ENCODE assay signal across 8 cellular contexts in the genomic region with DNA sequence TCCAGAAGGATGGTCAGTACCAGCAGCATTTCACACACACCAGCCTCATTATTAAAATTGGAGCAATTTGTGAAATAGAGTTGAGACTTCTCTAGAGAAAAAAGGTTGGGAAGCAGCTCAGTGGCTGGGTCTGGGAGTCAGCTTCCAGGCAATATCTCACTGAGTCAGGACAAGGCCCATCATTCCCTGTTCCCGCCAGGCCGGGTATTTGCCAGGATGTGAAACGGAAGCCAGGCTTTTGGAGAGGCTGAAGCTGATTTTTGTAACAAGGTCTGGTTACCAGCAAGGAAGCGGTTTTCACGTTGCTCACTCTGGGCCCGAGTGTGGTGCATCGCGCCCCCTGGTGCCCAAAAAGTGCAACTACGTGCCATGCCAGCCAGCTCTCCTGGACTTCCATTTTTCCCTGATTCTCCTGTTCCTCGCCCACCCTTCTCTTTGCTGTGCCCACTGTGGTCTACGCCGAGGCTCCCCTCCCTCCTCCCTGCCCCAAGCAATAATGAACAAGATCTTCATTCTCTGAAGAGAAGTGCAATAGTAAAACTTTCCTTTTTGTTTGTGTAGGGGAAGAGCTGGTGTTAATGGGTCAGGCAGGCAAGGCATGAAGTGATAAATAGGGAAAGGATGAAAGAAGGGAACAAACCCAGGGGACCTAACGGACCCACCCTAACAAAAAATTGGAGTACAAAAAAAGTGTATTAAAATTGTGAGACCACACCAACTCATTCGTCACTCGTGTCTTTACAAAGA.
A peak's percentile ranks its signal among the peaks of the same experiment; 100 is the strongest.
DNase-seq lines count a peak whose midpoint lies in the region; ATAC-seq and TF ChIP-seq lines count a peak whose summit lies in the region.

No MANE protein-coding gene starts in this region.

- H3K27me3 Mint-ChIP-seq in endothelial cell (ENCODE audit: unreplicated experiment): peaks cover 5% of the 10 kb centered on the region

- H3K36me3 ChIP-seq in mucosa of descending colon (ENCODE audit: low read depth): no peaks in the 10 kb centered on the region

- intact Hi-C loops in mucosa of descending colon (cut with DNase I, micrococcal nuclease): loop anchor here (5.0 kb wide), 1 partner anchor 307 kb away; no protein-coding TSS in a partner anchor

- in situ Hi-C loops in ACHN (cut with HindIII; ENCODE audit: low pct_ligation_motif_present, low pct_unique_long_range_greater_than_20kb, low sequenced_read_pairs): no loop called here

- TF ChIP-seq CTCF in endothelial cell (IDR thresholded peaks at IDR 0.05; ENCODE audit: unreplicated experiment) (peak; percentile 99), mucosa of descending colon (IDR thresholded peaks at IDR 0.05) (peak; percentile 95)

- H3K4me1 Mint-ChIP-seq in endothelial cell (ENCODE audit: unreplicated experiment): peaks cover 20% of the 10 kb centered on the region

- DNase-seq in ACHN (peak; percentile 82), HS-5 (ENCODE audit: low read depth) (peak; percentile 80), NOMO-1 treated with dmso at 0.1 percent for 144 hours (lab: John Stamatoyannopoulos, UW; ENCODE audit: unreplicated experiment) (peak; percentile 10), endothelial cell (ENCODE audit: low spot score) (peak; percentile 94), mucosa of descending colon (peak; percentile 76 to 87 (median 83))
- DNase-seq in activated CD8-positive, alpha-beta memory T cell treated with anti-CD3 and anti-CD28 coated beads, Interleukin-2, amount 50 U/mL, for 1 hour (ENCODE audit: extremely low read depth): peak; percentile 8
- peak; percentile 41 to 62 for DNase-seq in stimulated activated CD8-positive, alpha-beta memory T cell treated with anti-CD3 and anti-CD28 coated beads, Interleukin-2, amount 100 ng/mL, for 48 hours (ENCODE audit: low read depth in 2 of 2)

- no peaks in the 10 kb centered on the region for H3K9me3 Mint-ChIP-seq in endothelial cell (ENCODE audit: unreplicated experiment)

- peaks cover 19% of the 10 kb centered on the region for H3K36me3 Mint-ChIP-seq in endothelial cell (ENCODE audit: low read depth, unreplicated experiment)

- H3K9me3 ChIP-seq in mucosa of descending colon: no peaks in the 10 kb centered on the region

- peak overlapping the region; percentile 44 for H3K27ac Mint-ChIP-seq in endothelial cell (ENCODE audit: unreplicated experiment)

- H3K4me3 ChIP-seq in mucosa of descending colon: no peak overlapping the region

- ATAC-seq in GM18870 (IDR thresholded peaks at IDR 0.05; ENCODE audit: unreplicated experiment) (peak; percentile 69), mucosa of descending colon (peak; percentile 92)

- peaks cover 9% of the 10 kb centered on the region for H3K4me1 ChIP-seq in mucosa of descending colon (ENCODE audit: low read depth)

- no peak overlapping the region for H3K4me3 Mint-ChIP-seq in endothelial cell (ENCODE audit: unreplicated experiment)

Comparison
In these comparisons a context has a peak if more than half of its experiments do, and no peak if none do; other contexts are left out.
1. DNase-seq: peak in every context shown above with its lines; median percentile 94 in endothelial cell; 83 in mucosa of descending colon; 82 in ACHN; 80 in HS-5; 52 in stimulated activated CD8-positive, alpha-beta memory T cell treated with anti-CD3 and anti-CD28 coated beads, Interleukin-2, amount 100 ng/mL, for 48 hours; 10 in NOMO-1 treated with dmso at 0.1 percent for 144 hours; 8 in activated CD8-positive, alpha-beta memory T cell treated with anti-CD3 and anti-CD28 coated beads, Interleukin-2, amount 50 U/mL, for 1 hour.